1 cellular context compared by ENCODE assay signal in genomic region chr6:167573461-167574215, GRCh38.
TF ChIP-seq lines count a peak whose summit lies in the region.

No MANE protein-coding gene starts in this region.

TF ChIP-seq in GM23338, 12 proteins besides CTCF, POLR2A, EP300 and RAD21 (continued from another document):
- TF ChIP-seq POLR2AphosphoS5 (IDR thresholded peaks at IDR 0.05; ENCODE audit: low read depth): no peak
